ENCODE assay signal across 1 cellular context in genomic region chr2:62202019-62202722, GRCh38.
TF ChIP-seq lines count a peak whose summit lies in the region.

No MANE protein-coding gene starts in this region.

TF ChIP-seq in H1, 55 proteins besides CTCF, POLR2A, EP300 and RAD21:
- no peak for TF ChIP-seq HDAC2 (IDR thresholded peaks at IDR 0.05; ENCODE audit: borderline replicate concordance in 1 of 2, low read depth in 2 of 2, low read length in 2 of 2)
- peak; percentile 63; the same call in 1 of the 2 replicates for TF ChIP-seq CEBPB (IDR thresholded peaks at IDR 0.05; ENCODE audit: low read depth, low read length)
